ENCODE assay signal across 8 cellular contexts in genomic region chr20:36384022-36384619, GRCh38.
DNase-seq lines count a peak whose midpoint lies in the region; ATAC-seq, FAIRE-seq and TF ChIP-seq lines count a peak whose summit lies in the region.

No MANE protein-coding gene starts in this region.

- H3K14ac ChIP-seq in H1 (ENCODE audit: insufficient read length): no peak overlapping the region

- H2BK120ac ChIP-seq in H1 (replicated peaks; ENCODE audit: low read depth, low read length): no peak overlapping the region

- H2BK20ac ChIP-seq in H1 (ENCODE audit: low read length): no peak overlapping the region

- POLR2A ChIA-PET in H1 (lab: Charles Lee; ENCODE audit: partially characterized antibody): no interaction called here

- H4K91ac ChIP-seq in H1 (replicated peaks; ENCODE audit: insufficient read length, low read length): no peak overlapping the region

- H3K36me3 ChIP-seq in SK-N-MC (ENCODE audit: insufficient read depth, low read length) (no peaks in the 10 kb centered on the region), H1 (ENCODE audit: control insufficient read depth in 2 of 4, insufficient read depth in 4 of 4, low read length in 3 of 4) (no peaks in the 10 kb centered on the region), upper lobe of left lung (no peaks in the 10 kb centered on the region), suprapubic skin (no peaks in the 10 kb centered on the region), esophagus muscularis mucosa (no peaks in the 10 kb centered on the region)

- H4K8ac ChIP-seq in H1 (ENCODE audit: extremely low read depth, insufficient read depth, low read length): no peak overlapping the region

- H3K9ac ChIP-seq in SK-N-MC (ENCODE audit: insufficient read length): no peak overlapping the region
- H3K9ac ChIP-seq in H1 (replicated peaks in 1 of 4; ENCODE audit: extremely low read depth in 1 of 4, low read depth in 3 of 4, low read length in 3 of 4): no peak overlapping the region

- no peak for ATAC-seq in upper lobe of left lung (ENCODE audit: low FRiP score in 2 of 2)

- no peak overlapping the region for H3K56ac ChIP-seq in H1 (replicated peaks; ENCODE audit: insufficient read length, low read depth, low read length)

- H3K27ac ChIP-seq in SK-N-MC: no peak overlapping the region
- H3K27ac ChIP-seq in H1 (ENCODE audit: low read depth, low read length): no peak overlapping the region
- no peak overlapping the region for H3K27ac ChIP-seq in upper lobe of left lung
- H3K27ac ChIP-seq in suprapubic skin: no peak overlapping the region
- no peak overlapping the region for H3K27ac ChIP-seq in esophagus muscularis mucosa (replicated peaks in 1 of 4)

- peaks cover 5 to 7% of the 10 kb centered on the region in 2 experiments for H4K20me1 ChIP-seq in H1 (replicated peaks in 1 of 2; ENCODE audit: control insufficient read depth in 1 of 2, insufficient read depth in 2 of 2, low read length in 2 of 2)

- no peaks in the 10 kb centered on the region; the same call in 1 of the 2 replicates for H3K79me1 ChIP-seq in H1 (ENCODE audit: low read depth, low read length)

- TF ChIP-seq RAD21 in H1 (IDR thresholded peaks at IDR 0.05 in 1 of 2, conservative IDR thresholded peaks at IDR 0.05 in 1 of 2; ENCODE audit: low read depth in 2 of 2, low read length in 2 of 2): peak in 1 of 2 experiments; percentile 50; a peak in 2 of 4 replicates

- intact Hi-C loops in esophagus muscularis mucosa (cut with DNase I): no loop called here

- H3K23me2 ChIP-seq in H1 (ENCODE audit: low read depth, low read length): no peaks in the 10 kb centered on the region

- peak; percentile 28 for DNase-seq in activated naive CD4-positive, alpha-beta T cell treated with Interleukin-2 at 50 U/mL for 16 hours
- no peak for DNase-seq in activated naive CD4-positive, alpha-beta T cell (lab: John Stamatoyannopoulos, UW)
- peak; percentile 3 for DNase-seq in SK-N-MC (ENCODE audit: low read depth, low spot score)
- DNase-seq in H1 (ENCODE audit: low read depth in 1 of 2, low spot score in 2 of 2): peak; percentile 63 to 90
- peak; percentile 5 to 52 (median 14) for DNase-seq in stimulated activated CD4-positive, alpha-beta T cell treated with anti-CD3 and anti-CD28 coated beads, Interleukin-12 subunit alpha, Interleukin-12 subunit beta, amount 100 ng/mL, for 48 hours (ENCODE audit: low read depth in 2 of 3, low spot score in 1 of 3)
- no peak for DNase-seq in upper lobe of left lung
- no peak for DNase-seq in suprapubic skin (ENCODE audit: low spot score in 2 of 2)
- no peak for DNase-seq in esophagus muscularis mucosa (ENCODE audit: extremely low spot score)

- H2BK12ac ChIP-seq in H1 (ENCODE audit: low read depth, low read length): no peak overlapping the region

- H3K23ac ChIP-seq in H1 (ENCODE audit: insufficient read length): no peak overlapping the region

- H4K5ac ChIP-seq in H1 (ENCODE audit: insufficient read length, low read depth, low read length): no peak overlapping the region

- H2BK15ac ChIP-seq in H1 (ENCODE audit: low read length): no peak overlapping the region

- WGBS in H1 (ENCODE audit: extremely low coverage in 1 of 2, insufficient coverage in 1 of 2, insufficient read length in 1 of 2, insufficient replicate concordance in 2 of 2, low coverage in 1 of 2, low lambda C conversion rate in 2 of 2, missing lambda C conversion rate in 1 of 2), 2 experiments: 6% methylated on average over 6 of the region's 6 CpGs; no CpG with 5 or more reads in 1 of the 2 experiments
- WGBS in upper lobe of left lung, 2 donors: 2 to 5% methylated on average over 5 to 6 of the region's 6 CpGs
- 2% methylated on average over 6 of the region's 6 CpGs for WGBS in suprapubic skin
- WGBS in esophagus muscularis mucosa: 5% methylated on average over 6 of the region's 6 CpGs

- H3K27me3 ChIP-seq in H1 (replicated peaks in 1 of 4; ENCODE audit: control insufficient read depth in 3 of 4, extremely low read depth in 1 of 4, insufficient read depth in 3 of 4, low read length in 3 of 4): no peaks in the 10 kb centered on the region
- H3K27me3 ChIP-seq in upper lobe of left lung: no peaks in the 10 kb centered on the region
- H3K27me3 ChIP-seq in suprapubic skin: no peaks in the 10 kb centered on the region
- H3K27me3 ChIP-seq in esophagus muscularis mucosa: peaks cover 0 to 30% (median 0%) of the 10 kb centered on the region in 4 donors

- no peaks in the 10 kb centered on the region for H3K4me1 ChIP-seq in H1 (replicated peaks in 1 of 4; ENCODE audit: control insufficient read depth in 3 of 4, insufficient read depth in 4 of 4, low read length in 3 of 4)
- H3K4me1 ChIP-seq in upper lobe of left lung: no peaks in the 10 kb centered on the region
- H3K4me1 ChIP-seq in suprapubic skin: no peaks in the 10 kb centered on the region
- H3K4me1 ChIP-seq in esophagus muscularis mucosa: no peaks in the 10 kb centered on the region

- no peaks in the 10 kb centered on the region for H3K79me2 ChIP-seq in H1 (ENCODE audit: control insufficient read depth in 1 of 2, insufficient read depth in 2 of 2, low read length in 2 of 2)

- H3K9me3 ChIP-seq in SK-N-MC (ENCODE audit: low read depth, low read length) (no peaks in the 10 kb centered on the region), H1 (ENCODE audit: insufficient read depth in 2 of 2, low read depth in 1 of 2, low read length in 1 of 2) (no peaks in the 10 kb centered on the region), upper lobe of left lung (no peaks in the 10 kb centered on the region), suprapubic skin (no peaks in the 10 kb centered on the region), esophagus muscularis mucosa (peaks cover 0 to 8% (median 0%) of the 10 kb centered on the region in 4 donors)

- no peak overlapping the region for H2AK5ac ChIP-seq in H1 (ENCODE audit: low read depth, low read length)

- peak; percentile 92 for FAIRE-seq in H1 (lab: Jason Lieb, UNC)

- H3K18ac ChIP-seq in H1 (ENCODE audit: extremely low read depth, low read length): no peak overlapping the region

- H2BK5ac ChIP-seq in H1 (ENCODE audit: low read depth, low read length): no peak overlapping the region

- no peak overlapping the region for H2AFZ ChIP-seq in H1 (ENCODE audit: low read length)

- TF ChIP-seq EP300 in H1 (IDR thresholded peaks at IDR 0.05; ENCODE audit: borderline replicate concordance in 1 of 2, low read depth in 2 of 2, low read length in 2 of 2) (peak in 1 of 2 experiments; percentile 49; a peak in 1 of 3 replicates), upper lobe of left lung (IDR thresholded peaks at IDR 0.05) (no peak), suprapubic skin (IDR thresholded peaks at IDR 0.05) (no peak), esophagus muscularis mucosa (IDR thresholded peaks at IDR 0.05) (no peak)

- TF ChIP-seq CTCF in H1 (IDR thresholded peaks at IDR 0.05; ENCODE audit: control extremely low read depth in 1 of 3, insufficient read depth in 1 of 3, low read depth in 1 of 3, low read length in 3 of 3) (peak; percentile 40 to 73 (median 60)), upper lobe of left lung (IDR thresholded peaks at IDR 0.05) (no peak), suprapubic skin (IDR thresholded peaks at IDR 0.05) (no peak), esophagus muscularis mucosa (IDR thresholded peaks at IDR 0.05) (no peak)

- CTCF ChIA-PET in H1 (lab: Charles Lee; ENCODE audit: partially characterized antibody): interaction anchor here (0.7 to 5.5 kb wide), 12 partner anchors 7 to 299 kb away, joined by 3 to 42 read pairs (median 4); no protein-coding TSS in a partner anchor

- H3K4me3 ChIP-seq in SK-N-MC (no peak overlapping the region), H1 (ENCODE audit: extremely low read depth in 1 of 4, insufficient read depth in 2 of 4, low read depth in 3 of 4, low read length in 4 of 4) (no peak overlapping the region), upper lobe of left lung (no peak overlapping the region), suprapubic skin (no peak overlapping the region), esophagus muscularis mucosa (no peak overlapping the region)

- H3K4me2 ChIP-seq in H1 (ENCODE audit: insufficient read depth in 1 of 2, low read depth in 2 of 2, low read length in 2 of 2): no peak overlapping the region

- TF ChIP-seq POLR2A in H1 (IDR thresholded peaks at IDR 0.05; ENCODE audit: control extremely low read depth in 1 of 2, low read depth in 2 of 2, low read length in 2 of 2) (no peak), upper lobe of left lung (IDR thresholded peaks at IDR 0.05) (no peak), suprapubic skin (IDR thresholded peaks at IDR 0.05) (no peak), esophagus muscularis mucosa (IDR thresholded peaks at IDR 0.05; ENCODE audit: low read depth) (no peak)

- H3K4ac ChIP-seq in H1 (replicated peaks; ENCODE audit: insufficient read length, low read depth, low read length): no peak overlapping the region

TF ChIP-seq in H1, 55 proteins besides CTCF, POLR2A, EP300 and RAD21 (continues in another document):
- TF ChIP-seq TAF1 (IDR thresholded peaks at IDR 0.05; ENCODE audit: low read depth, low read length) (0 out of 2 replicates have a peak, but pooled peaks have one; percentile 19), HDAC6 (IDR thresholded peaks at IDR 0.05; ENCODE audit: low read depth, low read length) (no peak), ATF2 (IDR thresholded peaks at IDR 0.05; ENCODE audit: low read length) (peak; percentile 91), SIRT6 (IDR thresholded peaks at IDR 0.05; ENCODE audit: low read length) (no peak), MAFK (IDR thresholded peaks at IDR 0.05; ENCODE audit: low read depth, low read length) (no peak), FOSL1 (IDR thresholded peaks at IDR 0.05; ENCODE audit: insufficient read depth, low read depth, low read length) (no peak), BRCA1 (IDR thresholded peaks at IDR 0.05; ENCODE audit: low read depth, low read length) (no peak), SP4 (IDR thresholded peaks at IDR 0.05; ENCODE audit: low read length) (peak; percentile 77; the same call in 1 of the 2 replicates), BACH1 (IDR thresholded peaks at IDR 0.05; ENCODE audit: low read length) (no peak), ATF3 (IDR thresholded peaks at IDR 0.05; ENCODE audit: insufficient read depth, low read depth, low read length) (no peak), CEBPB (IDR thresholded peaks at IDR 0.05; ENCODE audit: low read depth, low read length) (no peak)

Comparison
In these comparisons a context has a peak if more than half of its experiments do, and no peak if none do; other contexts are left out.
1. DNase-seq: peak in activated naive CD4-positive, alpha-beta T cell treated with Interleukin-2 at 50 U/mL for 16 hours (single experiment), SK-N-MC (single experiment), H1 (2 of 2) and stimulated activated CD4-positive, alpha-beta T cell treated with anti-CD3 and anti-CD28 coated beads, Interleukin-12 subunit alpha, Interleukin-12 subunit beta, amount 100 ng/mL, for 48 hours (3 of 3); none in activated naive CD4-positive, alpha-beta T cell (0 of 4), upper lobe of left lung (0 of 2), suprapubic skin (0 of 2) and esophagus muscularis mucosa (single experiment).
2. CTCF ChIP-seq: peak in H1 (3 of 3); none in upper lobe of left lung (0 of 6), suprapubic skin (0 of 2) and esophagus muscularis mucosa (0 of 3).